ENCODE assay signal across 26 cellular contexts in genomic region chr20:53996584-53997486, GRCh38.
DNase-seq lines count a peak whose midpoint lies in the region; ATAC-seq, FAIRE-seq and TF ChIP-seq lines count a peak whose summit lies in the region.
"Had no signal": no experiment of that assay in that cellular context is flagged by ENCODE, and none has a peak within 500 bp of the region (broad histone marks: within the 10 kb centered on the region; RNA-seq: fewer than 3 reads in every experiment).

No MANE protein-coding gene starts in this region.

- TF ChIP-seq EP300 in HepG2 (IDR thresholded peaks at IDR 0.05; ENCODE audit: low read depth in 2 of 2, low read length in 2 of 2) = no peak
- TF ChIP-seq EP300 in HepG2 (CRISPR knock-in tag; IDR thresholded peaks at IDR 0.05; ENCODE audit: borderline replicate concordance) = no peak

- no peaks in the 10 kb centered on the region for H4K20me1 ChIP-seq in HepG2 (ENCODE audit: insufficient read depth, low read length)

- no peak overlapping the region for H3K14ac ChIP-seq in mesenchymal stem cell (ENCODE audit: low read length in 2 of 2)

- no peak for FAIRE-seq in HepG2 (lab: Jason Lieb, UNC)
- FAIRE-seq: GM18507, RCC 7860 had no signal

- H3K27me3 ChIP-seq in HepG2 (ENCODE audit: control insufficient read depth in 1 of 2, insufficient read depth in 2 of 2, low read length in 2 of 2) (no peaks in the 10 kb centered on the region), right lobe of liver (no peaks in the 10 kb centered on the region), mesenchymal stem cell (ENCODE audit: control insufficient read depth in 1 of 2, insufficient read depth in 1 of 2, low read length in 2 of 2) (peaks cover 0 to 3% of the 10 kb centered on the region in 2 experiments)
- H3K27me3 ChIP-seq: MG63 had no signal

- TF ChIP-seq RAD21 in HepG2 (CRISPR knock-in tag; IDR thresholded peaks at IDR 0.05) = no peak

- H3K79me1 ChIP-seq in mesenchymal stem cell (replicated peaks; ENCODE audit: low read length, poor library complexity, severe bottlenecking) = no peaks in the 10 kb centered on the region

- H4K8ac ChIP-seq in mesenchymal stem cell (ENCODE audit: low read length) = no peak overlapping the region

- no peak overlapping the region for H2BK12ac ChIP-seq in mesenchymal stem cell (ENCODE audit: low read length in 2 of 2)

- intact Hi-C loops in HepG2 (cut with micrococcal nuclease; ENCODE audit: unreplicated experiment) = no loop called here
- intact Hi-C loops in right lobe of liver (cut with DNase I) = no loop called here

- POLR2A ChIA-PET in HepG2 (lab: Yijun Ruan, JAX) = no interaction called here

- H3K4ac ChIP-seq in mesenchymal stem cell (ENCODE audit: low read depth in 1 of 2, low read length in 2 of 2) = no peak overlapping the region

- H3K27ac ChIP-seq in HepG2 (ENCODE audit: extremely low read length, insufficient read depth, low read length) (no peak overlapping the region), right lobe of liver (no peak overlapping the region), cingulate gyrus (ENCODE audit: low read depth, low read length) (peak overlapping the region; percentile 49), substantia nigra (ENCODE audit: low read depth, low read length, poor library complexity, severe bottlenecking) (peak overlapping the region; percentile 62), mesenchymal stem cell (ENCODE audit: low read length, poor library complexity, severe bottlenecking) (no peak overlapping the region)
- H3K27ac ChIP-seq: 22Rv1, SJCRH30 had no signal

- H3K9me3 ChIP-seq in HepG2 (ENCODE audit: low read length) = peaks cover 19% of the 10 kb centered on the region
- no peaks in the 10 kb centered on the region for H3K9me3 ChIP-seq in right lobe of liver
- H3K9me3 ChIP-seq in mesenchymal stem cell (ENCODE audit: control insufficient read depth, low read length) = peaks cover 10% of the 10 kb centered on the region
- H3K9me3 ChIP-seq: BE2C had no signal

- H4K91ac ChIP-seq in mesenchymal stem cell (ENCODE audit: low read length) = no peak overlapping the region

- H3K4me1 ChIP-seq in HepG2 (ENCODE audit: insufficient read depth, low read length) = no peaks in the 10 kb centered on the region
- no peaks in the 10 kb centered on the region for H3K4me1 ChIP-seq in right lobe of liver
- no peaks in the 10 kb centered on the region for H3K4me1 ChIP-seq in mesenchymal stem cell (ENCODE audit: control insufficient read depth, insufficient read depth, low read depth, low read length)
- H3K4me1 ChIP-seq: BE2C, HAP-1, SJCRH30 had no signal

- no peak overlapping the region for H3K4me3 ChIP-seq in HepG2 (replicated peaks in 1 of 3; ENCODE audit: insufficient read depth in 1 of 3, low read depth in 2 of 3, low read length in 3 of 3)
- no peak overlapping the region for H3K4me3 ChIP-seq in right lobe of liver
- H3K4me3 ChIP-seq in mesenchymal stem cell (ENCODE audit: insufficient read depth in 1 of 2, low read depth in 1 of 2, low read length in 2 of 2) = no peak overlapping the region
- H3K4me3 ChIP-seq: GM23338, HAP-1, MG63, SJCRH30 had no signal

- in situ Hi-C loops in HepG2 (cut with HindIII; ENCODE audit: extremely low pct_ligation_motif_present, low pct_unique_long_range_greater_than_20kb) = no loop called here

- no peak for ATAC-seq in HepG2
- ATAC-seq in right lobe of liver = no peak
- ATAC-seq in left lobe of liver = no peak
- ATAC-seq: GM23338 had no signal

- H2BK15ac ChIP-seq in mesenchymal stem cell (ENCODE audit: low read depth, poor library complexity, severe bottlenecking) = no peak overlapping the region

- TF ChIP-seq CTCF in HepG2 (CRISPR knock-in tag; IDR thresholded peaks at IDR 0.05) = no peak
- no peak for TF ChIP-seq CTCF in right lobe of liver (IDR thresholded peaks at IDR 0.05)

- WGBS in HepG2 (ENCODE audit: low lambda C conversion rate) = 37% methylated on average over 10 of the region's 10 CpGs
- 65% methylated on average over 10 of the region's 10 CpGs for WGBS in right lobe of liver (ENCODE audit: insufficient coverage, low coverage, low lambda C conversion rate, missing lambda C conversion rate)
- 71% methylated on average over 9 of the region's 10 CpGs for WGBS in mesenchymal stem cell

- H3K4me2 ChIP-seq in HepG2 (ENCODE audit: low read depth, low read length) (no peak overlapping the region), mesenchymal stem cell (ENCODE audit: low read length, poor library complexity, severe bottlenecking) (no peak overlapping the region)
- H3K4me2 ChIP-seq: GM23338 had no signal

- no peak overlapping the region for H3K23ac ChIP-seq in mesenchymal stem cell (ENCODE audit: low read length in 2 of 2)

- no peak overlapping the region for H3K18ac ChIP-seq in mesenchymal stem cell (ENCODE audit: low read depth in 1 of 2, low read length in 2 of 2)

- H3K9ac ChIP-seq in HepG2 (ENCODE audit: insufficient read depth, low read depth, low read length) = no peak overlapping the region
- no peak overlapping the region for H3K9ac ChIP-seq in mesenchymal stem cell (ENCODE audit: low read length)

- no TSS peak for BruUV-seq in HepG2 (replicated peaks; lab: Mats Ljungman, UMichigan)

- no peaks in the 10 kb centered on the region for H3K36me3 ChIP-seq in HepG2 (replicated peaks in 1 of 2; ENCODE audit: control insufficient read depth in 1 of 2, insufficient read depth in 2 of 2, low read length in 2 of 2)
- H3K36me3 ChIP-seq in right lobe of liver = no peaks in the 10 kb centered on the region
- no peaks in the 10 kb centered on the region for H3K36me3 ChIP-seq in mesenchymal stem cell (ENCODE audit: control insufficient read depth in 1 of 2, insufficient read depth in 2 of 2, low read depth in 1 of 2, low read length in 2 of 2)
- H3K36me3 ChIP-seq: BE2C, HAP-1, MG63, SJCRH30 had no signal

- H2BK5ac ChIP-seq in mesenchymal stem cell (ENCODE audit: low read depth, low read length, poor library complexity, severe bottlenecking) = no peak overlapping the region

- no peak overlapping the region for H2BK120ac ChIP-seq in mesenchymal stem cell (ENCODE audit: low read depth, low read length)

- H2AK5ac ChIP-seq in mesenchymal stem cell (ENCODE audit: low read length, severe bottlenecking) = no peak overlapping the region

- no peaks in the 10 kb centered on the region for H3K79me2 ChIP-seq in HepG2 (ENCODE audit: insufficient read depth, low read length)

- CTCF ChIA-PET in HepG2 (lab: Yijun Ruan, JAX; ENCODE audit: low intra/inter-chr PET ratio, low total read pairs) = no interaction called here

- DNase-seq in HepG2 (ENCODE audit: low spot score) (no peak), right lobe of liver (no peak), substantia nigra (lab: John Stamatoyannopoulos, UW) (no peak), mesenchymal stem cell (no peak), left lobe of liver (ENCODE audit: low spot score) (no peak), occipital lobe (lab: John Stamatoyannopoulos, UW) (no peak)
- DNase-seq: ACHN; BE2C; CD8-positive, alpha-beta memory T cell; DMS 273 treated with DMSO at 0.1 percent for 48 hours; DMS79; KG1; MG63; NCI-H1105 treated with DMSO at 0.1 percent for 48 hours; NCI-H146; NCI-H2029; NCI-H446; NCI-H524 treated with DMSO at 0.1 percent for 48 hours; NCI-H774; SJCRH30 had no signal

- no peak for TF ChIP-seq POLR2A in HepG2 (IDR thresholded peaks at IDR 0.05; ENCODE audit: insufficient read depth in 1 of 2, low read depth in 2 of 2, low read length in 2 of 2)
- no peak for TF ChIP-seq POLR2A in right lobe of liver (IDR thresholded peaks at IDR 0.05)

- no peak overlapping the region for H2AFZ ChIP-seq in HepG2 (ENCODE audit: low read length)
- H2AFZ ChIP-seq in mesenchymal stem cell (ENCODE audit: low read depth, low read length) = no peak overlapping the region
- H2AFZ ChIP-seq: GM23338 had no signal

TF ChIP-seq in HepG2, 621 proteins besides CTCF, POLR2A, EP300 and RAD21 (continues in another document):
- no peak for TF ChIP-seq TEAD2 (CRISPR knock-in tag; IDR thresholded peaks at IDR 0.05)
- TF ChIP-seq ZBTB14 (CRISPR knock-in tag; IDR thresholded peaks at IDR 0.05) = no peak
- no peak for TF ChIP-seq FOXC1 (CRISPR knock-in tag; IDR thresholded peaks at IDR 0.05; ENCODE audit: borderline replicate concordance)
- no peak for TF ChIP-seq ZBTB42 (CRISPR knock-in tag; IDR thresholded peaks at IDR 0.05)
- TF ChIP-seq FOXK2 (IDR thresholded peaks at IDR 0.05) = no peak
- TF ChIP-seq NCOR1 (IDR thresholded peaks at IDR 0.05; ENCODE audit: borderline replicate concordance, low read length) = no peak
- no peak for TF ChIP-seq SPEN (CRISPR knock-in tag; IDR thresholded peaks at IDR 0.05; ENCODE audit: low read depth)
- TF ChIP-seq TAF1 (CRISPR knock-in tag; IDR thresholded peaks at IDR 0.05) = no peak
- no peak for TF ChIP-seq ZNF276 (CRISPR knock-in tag; IDR thresholded peaks at IDR 0.05; ENCODE audit: low read depth)
- no peak for TF ChIP-seq CBFB (CRISPR knock-in tag; IDR thresholded peaks at IDR 0.05)

Comparison
In these comparisons a context has a peak if more than half of its experiments do, and no peak if none do; other contexts are left out.
1. H3K27ac ChIP-seq: peak in cingulate gyrus (single experiment) and substantia nigra (single experiment); none in HepG2 (single experiment), right lobe of liver (0 of 3) and mesenchymal stem cell (single experiment).